ENCODE assay signal across 18 cellular contexts in the genomic region with DNA sequence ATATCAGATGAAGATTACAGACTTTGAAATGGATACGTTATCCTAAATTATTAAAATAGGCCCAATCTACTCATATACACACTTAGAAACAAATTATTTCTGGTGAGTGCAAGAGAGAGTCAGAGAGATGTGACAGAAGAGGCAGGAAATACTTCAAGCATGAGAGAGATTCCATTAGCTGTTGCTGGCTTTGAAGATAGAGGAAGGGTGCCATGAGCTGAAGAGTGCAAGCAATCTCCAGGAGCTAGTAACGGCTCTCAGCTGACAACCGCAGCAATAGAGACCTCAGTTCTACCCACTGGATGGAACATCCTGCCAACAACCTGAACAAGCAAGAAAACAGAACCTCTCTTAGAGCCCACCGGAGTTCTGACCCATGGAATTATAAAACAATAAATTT.
"Had no signal": no experiment of that assay in that cellular context is flagged by ENCODE, and none has a peak within 500 bp of the region (broad histone marks: within the 10 kb centered on the region; RNA-seq: fewer than 3 reads in every experiment).

No MANE protein-coding gene starts in this region.

- H3K9me3 ChIP-seq: ovary, thoracic aorta, upper lobe of right lung had no signal

- FAIRE-seq: colon, kidney had no signal

- H3K27me3 ChIP-seq: ovary, upper lobe of right lung had no signal

- H3K36me3 ChIP-seq: ovary, thoracic aorta, upper lobe of right lung had no signal

- H3K27ac ChIP-seq: ovary, thoracic aorta, upper lobe of right lung had no signal

- H3K4me3 ChIP-seq: ovary, thoracic aorta, upper lobe of right lung had no signal

- H3K4me1 ChIP-seq: upper lobe of right lung had no signal

- DNase-seq: activated CD4-positive, alpha-beta T cell treated with anti-CD3 and anti-CD28 coated beads, Interleukin-2, amount 10 ng/mL, durations not matched to agents 24 days and 14 days; activated CD4-positive, CD25-positive, alpha-beta regulatory T cell; activated CD8-positive, alpha-beta memory T cell treated with anti-CD3 and anti-CD28 coated beads, Interleukin-2, amount 50 U/mL, for 4 hours; activated CD8-positive, alpha-beta T cell treated with anti-CD3 and anti-CD28 coated beads, Interleukin-2, amount 10 ng/mL, durations not matched to agents 7 days and 5 days; activated gamma-delta T cell; activated T-cell treated with anti-CD3 and anti-CD28 coated beads, Interleukin-2, amount 50 U/mL, for 48 hours; amniotic stem cell; erythroblast; hippocampal formation; kidney; left ventricle myocardium superior; nephron progenitor cell; ovary; stimulated activated CD4-positive, alpha-beta T cell treated with anti-CD3 and anti-CD28 coated beads, Interleukin-12 subunit alpha, Interleukin-12 subunit beta, amount 100 ng/mL, for 4 hours; stimulated activated CD4-positive, alpha-beta T cell treated with anti-CD3 and anti-CD28 coated beads, Interleukin-2, amount 100 ng/mL, for 24 hours; upper lobe of right lung had no signal

- ATAC-seq: activated CD8-positive, alpha-beta T cell treated with anti-CD3 and anti-CD28 coated beads, Interleukin-2, amount 10 ng/mL, durations not matched to agents 7 days and 5 days; left ventricle myocardium superior; upper lobe of right lung had no signal
